Comparison of ENCODE assay signal across 8 cellular contexts in genomic region chr17:38296834-38297517, GRCh38. TPM values are rescaled to one million over a fixed set of nuclear protein-coding genes. Genes with fewer than 3 reads are reported as not detected.
DNase-seq lines count a peak whose midpoint lies in the region; ATAC-seq and TF ChIP-seq lines count a peak whose summit lies in the region.
"Not testable (repeated sequence)": the region's sequence is repeated elsewhere in the genome, so short reads cannot be mapped to it uniquely, and the experiment has no call there.

TSS of gene MRPL45 (plus strand) at chr17:38297168. CDS start at chr17:38297184, 16 bp downstream.

- H3K27me3 ChIP-seq in suprapubic skin = not testable (repeated sequence)

- 1% methylated on average over 44 of the region's 48 CpGs for WGBS in suprapubic skin

- H3K27ac ChIP-seq in suprapubic skin = peak within 1 kb of the TSS; percentile 79

- DNase-seq in NCI-H1105 (lab: John Stamatoyannopoulos, UW) (peak; percentile 80), SKM-1 (lab: John Stamatoyannopoulos, UW; ENCODE audit: unreplicated experiment) (peak; percentile 74), glomerular endothelial cell (ENCODE audit: extremely low read depth, low read depth, low spot score) (peak; percentile 47), occipital lobe (lab: John Stamatoyannopoulos, UW) (peak; percentile 94), suprapubic skin (ENCODE audit: low spot score in 2 of 2) (peak; percentile 98 to 99)
- DNase-seq in activated naive CD4-positive, alpha-beta T cell treated with anti-CD3 and anti-CD28 coated beads, Interleukin-2, amount 50 U/mL, for 72 hours (ENCODE audit: low spot score in 2 of 2) = peak; percentile 95 to 98

- H3K4me3 ChIP-seq in suprapubic skin = peak within 1 kb of the TSS; percentile 52

- peak; percentile 28 for TF ChIP-seq POLR2A in GM10847 (IDR thresholded peaks at IDR 0.05; ENCODE audit: extremely low read depth, insufficient read length)
- TF ChIP-seq POLR2A in suprapubic skin (IDR thresholded peaks at IDR 0.05) = not testable (repeated sequence)

- not testable (repeated sequence) for H3K9me3 ChIP-seq in suprapubic skin

- H3K36me3 ChIP-seq in suprapubic skin = peaks cover 14% of the 10 kb centered on the region

- peak within 1 kb of the TSS; percentile 97 to 98 for H3K27ac Mint-ChIP-seq in activated naive CD4-positive, alpha-beta T cell treated with anti-CD3 and anti-CD28 coated beads, Interleukin-2, amount 50 U/mL, for 72 hours

- TF ChIP-seq EP300 in suprapubic skin (IDR thresholded peaks at IDR 0.05) = not testable (repeated sequence)

- H3K36me3 Mint-ChIP-seq in activated naive CD4-positive, alpha-beta T cell treated with anti-CD3 and anti-CD28 coated beads, Interleukin-2, amount 50 U/mL, for 72 hours = not testable (repeated sequence)

- not testable (repeated sequence) for H3K9me3 Mint-ChIP-seq in activated naive CD4-positive, alpha-beta T cell treated with anti-CD3 and anti-CD28 coated beads, Interleukin-2, amount 50 U/mL, for 72 hours

- peak; percentile 96 for ATAC-seq in HG02642 (IDR thresholded peaks at IDR 0.05; ENCODE audit: poor library complexity, unreplicated experiment)
- peak; percentile 94 to 97 for ATAC-seq in activated naive CD4-positive, alpha-beta T cell treated with anti-CD3 and anti-CD28 coated beads, Interleukin-2, amount 50 U/mL, for 72 hours

- H3K4me1 ChIP-seq in suprapubic skin = not testable (repeated sequence)

- not testable (repeated sequence) for TF ChIP-seq CTCF in suprapubic skin (IDR thresholded peaks at IDR 0.05)

RNA-seq across cellular contexts. Expression of gene MRPL45, which starts in this region (rescaled TPM):
- 10 to 100 TPM; 64.6 to 72.3 TPM for total RNA-seq in activated naive CD4-positive, alpha-beta T cell treated with anti-CD3 and anti-CD28 coated beads, Interleukin-2, amount 50 U/mL, for 72 hours
- total RNA-seq in glomerular endothelial cell = 24.4 and 45.0 TPM in 2 replicates
- total RNA-seq in occipital lobe = 33.8 TPM
- total RNA-seq in suprapubic skin = 10 to 100 TPM; 30.3 to 37.4 (median 32.8) TPM

Comparison
In these comparisons a context has a peak if more than half of its experiments do, and no peak if none do; other contexts are left out.
1. Peak in every context shown above with its lines: DNase-seq, ATAC-seq, H3K4me3 ChIP-seq and H3K27ac ChIP-seq.
2. DNase-seq: peak in every context shown above with its lines; median percentile 98 in suprapubic skin; 96 in activated naive CD4-positive, alpha-beta T cell treated with anti-CD3 and anti-CD28 coated beads, Interleukin-2, amount 50 U/mL, for 72 hours; 94 in occipital lobe; 80 in NCI-H1105; 74 in SKM-1; 47 in glomerular endothelial cell.